Comparison of ENCODE assay signal across 19 cellular contexts in genomic region chr15:40477703-40478269, GRCh38. TPM values are rescaled to one million over a fixed set of nuclear protein-coding genes. Genes with fewer than 3 reads are reported as not detected.
DNase-seq lines count a peak whose midpoint lies in the region; ATAC-seq and TF ChIP-seq lines count a peak whose summit lies in the region.
"Had no signal": no experiment of that assay in that cellular context is flagged by ENCODE, and none has a peak within 500 bp of the region (broad histone marks: within the 10 kb centered on the region; RNA-seq: fewer than 3 reads in every experiment).

No MANE protein-coding gene starts in this region.

- no peaks in the 10 kb centered on the region for H3K36me3 ChIP-seq in RWPE2 (ENCODE audit: low read depth)
- no peaks in the 10 kb centered on the region for H3K36me3 ChIP-seq in lower lobe of right lung
- H3K36me3 ChIP-seq: BLaER1 had no signal

- H3K27ac ChIP-seq in RWPE2 (ENCODE audit: poor library complexity, severe bottlenecking) (no peak overlapping the region), lower lobe of right lung (no peak overlapping the region)
- H3K27ac ChIP-seq: A549, BLaER1, SK-N-MC had no signal

- H3K27me3 ChIP-seq in RWPE2 (ENCODE audit: insufficient read depth, poor library complexity, severe bottlenecking), result no peaks in the 10 kb centered on the region
- no peaks in the 10 kb centered on the region for H3K27me3 ChIP-seq in lower lobe of right lung (ENCODE audit: low read depth)
- H3K27me3 ChIP-seq: BLaER1 had no signal

- peak; percentile 40; the same call in 1 of the 3 replicates for ATAC-seq in RWPE2 (ENCODE audit: low read depth)
- peak; percentile 36 to 64 for ATAC-seq in lower lobe of right lung
- no peak for ATAC-seq in HG03097 (IDR thresholded peaks at IDR 0.05; ENCODE audit: low FRiP score, unreplicated experiment)
- no peak for ATAC-seq in HG02623 (IDR thresholded peaks at IDR 0.05; ENCODE audit: unreplicated experiment)
- ATAC-seq: A549; activated CD8-positive, alpha-beta T cell treated with anti-CD3 and anti-CD28 coated beads, Interleukin-2, amount 10 ng/mL, durations not matched to agents 7 days and 5 days; activated T-cell treated with anti-CD3 and anti-CD28 coated beads, Interleukin-2, amount 50 U/mL, for 4 hours; GM12878; naive thymus-derived CD4-positive, alpha-beta T cell; stimulated activated naive CD8-positive, alpha-beta T cell treated with anti-CD3 and anti-CD28 coated beads, Interleukin-15, amount 100 ng/mL, for 72 hours had no signal

- intact Hi-C loops in lower lobe of right lung (cut with DNase I), result no loop called here

- H3K9me3 ChIP-seq in RWPE2 (ENCODE audit: severe bottlenecking), result no peaks in the 10 kb centered on the region
- no peaks in the 10 kb centered on the region for H3K9me3 ChIP-seq in lower lobe of right lung
- H3K9me3 ChIP-seq: A549, BLaER1 had no signal

- TF ChIP-seq CTCF in RWPE2 (IDR thresholded peaks at IDR 0.05; ENCODE audit: poor library complexity, severe bottlenecking) (no peak), lower lobe of right lung (IDR thresholded peaks at IDR 0.05) (no peak)

- DNase-seq in NCI-H510A treated with DMSO at 0.1 percent for 48 hours (lab: John Stamatoyannopoulos, UW) (peak; percentile 78), NCI-H510A (lab: John Stamatoyannopoulos, UW) (no peak), RWPE2 (ENCODE audit: low spot score) (no peak), lower lobe of right lung (no peak), iPS-NIHi7 (ENCODE audit: extremely low spot score) (no peak), NCI-H748 (lab: John Stamatoyannopoulos, UW; ENCODE audit: unreplicated experiment) (no peak)
- DNase-seq: activated CD8-positive, alpha-beta T cell treated with anti-CD3 and anti-CD28 coated beads, Interleukin-2, amount 10 ng/mL, durations not matched to agents 7 days and 5 days; activated naive CD4-positive, alpha-beta T cell treated with anti-CD3 and anti-CD28 coated beads, Interleukin-2, amount 50 U/mL, for 16 hours; activated T-cell treated with anti-CD3 and anti-CD28 coated beads, Interleukin-2, amount 50 U/mL, for 4 hours; HCEC 1CT; naive thymus-derived CD4-positive, alpha-beta T cell; stimulated activated naive CD8-positive, alpha-beta T cell treated with anti-CD3 and anti-CD28 coated beads, Interleukin-15, amount 100 ng/mL, for 72 hours; trophoblast cell had no signal

- H3K4me3 ChIP-seq in RWPE2 (ENCODE audit: severe bottlenecking) (no peak overlapping the region), lower lobe of right lung (no peak overlapping the region)
- H3K4me3 ChIP-seq: A549, BLaER1, GM12878, SK-N-MC had no signal

- H3K4me1 ChIP-seq in RWPE2 (ENCODE audit: insufficient read depth, poor library complexity, severe bottlenecking) (no peaks in the 10 kb centered on the region), lower lobe of right lung (no peaks in the 10 kb centered on the region)
- H3K4me1 ChIP-seq: A549 had no signal

RNA-seq across cellular contexts. Expression of gene CHST14, which starts 7.0 kb away (rescaled TPM):
- 15.9 TPM for total RNA-seq in lower lobe of right lung

RNA-seq across cellular contexts. Expression of gene BAHD1, which starts 37.0 kb away (rescaled TPM):
- total RNA-seq in lower lobe of right lung, result 23.9 TPM

Comparison
In these comparisons a context has a peak if more than half of its experiments do, and no peak if none do; other contexts are left out.
1. ATAC-seq: peak in RWPE2 (single experiment) and lower lobe of right lung (2 of 2); none in HG03097 (single experiment) and HG02623 (single experiment).